18 cellular contexts compared by ENCODE assay signal in genomic region chr11:60087239-60087638, GRCh38. TPM values are rescaled to one million over a fixed set of nuclear protein-coding genes. Genes with fewer than 3 reads are reported as not detected.
DNase-seq lines count a peak whose midpoint lies in the region; ATAC-seq and TF ChIP-seq lines count a peak whose summit lies in the region.
"Had no signal": no experiment of that assay in that cellular context is flagged by ENCODE, and none has a peak within 500 bp of the region (broad histone marks: within the 10 kb centered on the region; RNA-seq: fewer than 3 reads in every experiment).

No MANE protein-coding gene starts in this region.

- intact Hi-C loops in Right ventricle myocardium inferior (cut with DNase I) = no loop called here
- intact Hi-C loops in left ventricle myocardium inferior (cut with micrococcal nuclease) = no loop called here
- intact Hi-C loops in left ventricle myocardium superior (cut with micrococcal nuclease) = no loop called here
- intact Hi-C loops in left cardiac atrium (cut with DNase I) = no loop called here

- H3K4me1 ChIP-seq in left ventricle myocardium inferior = no peaks in the 10 kb centered on the region
- H3K4me1 ChIP-seq: A549; BLaER1 treated with 17β-estradiol and CSF1 and Interleukin-3, amounts not matched to agents 10 nM and 100 nM; Caco-2 had no signal

- no peak for DNase-seq in Right ventricle myocardium inferior (ENCODE audit: missing footprints)
- DNase-seq in left ventricle myocardium inferior = no peak
- no peak for DNase-seq in left ventricle myocardium superior
- no peak for DNase-seq in left cardiac atrium
- DNase-seq: AML-193; Caco-2; Calu3; CD4-positive, alpha-beta T cell; CD8-positive, alpha-beta T cell; DMS79 treated with DMSO at 0.1 percent for 48 hours; GF-D8 had no signal

- ATAC-seq in Right ventricle myocardium inferior (peak; percentile 13), left ventricle myocardium superior (peak; percentile 30), left cardiac atrium (no peak), GM21360 (IDR thresholded peaks at IDR 0.05; ENCODE audit: unreplicated experiment) (no peak)
- ATAC-seq: A549; CD8-positive, alpha-beta T cell had no signal

- H3K4me3 ChIP-seq in left ventricle myocardium inferior = no peak overlapping the region
- H3K4me3 ChIP-seq: A549; BLaER1 treated with 17β-estradiol and CSF1 and Interleukin-3, amounts not matched to agents 10 nM and 100 nM had no signal

- H3K27me3 ChIP-seq in left ventricle myocardium inferior (ENCODE audit: low read depth) = no peaks in the 10 kb centered on the region
- H3K27me3 ChIP-seq: BLaER1 treated with 17β-estradiol and CSF1 and Interleukin-3, amounts not matched to agents 10 nM and 100 nM had no signal

- no peaks in the 10 kb centered on the region for H3K9me3 ChIP-seq in left ventricle myocardium inferior (replicated peaks)
- H3K9me3 ChIP-seq: A549; BLaER1 treated with 17β-estradiol and CSF1 and Interleukin-3, amounts not matched to agents 10 nM and 100 nM; Caco-2 had no signal

- no peak overlapping the region for H3K27ac ChIP-seq in left ventricle myocardium inferior (replicated peaks)
- H3K27ac ChIP-seq: 22Rv1; A549; BLaER1 treated with 17β-estradiol and CSF1 and Interleukin-3, amounts not matched to agents 10 nM and 100 nM; C4-2B had no signal

- H3K36me3 ChIP-seq in left ventricle myocardium inferior = no peaks in the 10 kb centered on the region
- H3K36me3 ChIP-seq: BLaER1 treated with 17β-estradiol and CSF1 and Interleukin-3, amounts not matched to agents 10 nM and 100 nM had no signal

- TF ChIP-seq CTCF in left ventricle myocardium inferior (IDR thresholded peaks at IDR 0.05; ENCODE audit: borderline replicate concordance) = no peak

RNA-seq across cellular contexts. Expression of gene MS4A2, which starts 1.2 kb away (rescaled TPM):
- 0.95 TPM for total RNA-seq in Right ventricle myocardium inferior
- total RNA-seq in left ventricle myocardium inferior = 0.41 TPM
- total RNA-seq in left ventricle myocardium superior = 0.42 TPM
- total RNA-seq in left cardiac atrium = 1 to 10 TPM in 1 of 2 donors, under 1 TPM in 1; 0.26 to 1.7 TPM
- total RNA-seq: A172; B cell; Caco-2; Calu3; CD4-positive, alpha-beta T cell; CD8-positive, alpha-beta T cell had no signal

RNA-seq across cellular contexts. Expression of gene MS4A3, which starts 30.8 kb away (rescaled TPM):
- total RNA-seq in Right ventricle myocardium inferior = not detected
- total RNA-seq in left ventricle myocardium inferior = not detected
- not detected for total RNA-seq in left ventricle myocardium superior
- not detected for total RNA-seq in left cardiac atrium
- total RNA-seq: A172; B cell; Caco-2; Calu3; CD4-positive, alpha-beta T cell; CD8-positive, alpha-beta T cell had no signal

RNA-seq across cellular contexts. Expression of gene OOSP2, which starts 47.0 kb away (rescaled TPM):
- total RNA-seq in Right ventricle myocardium inferior (not detected), left ventricle myocardium inferior (not detected), left ventricle myocardium superior (not detected), left cardiac atrium (not detected)
- total RNA-seq: A172; B cell; Caco-2; Calu3; CD4-positive, alpha-beta T cell; CD8-positive, alpha-beta T cell had no signal

Comparison
In these comparisons a context has a peak if more than half of its experiments do, and no peak if none do; other contexts are left out.
1. ATAC-seq: peak in Right ventricle myocardium inferior (single experiment) and left ventricle myocardium superior (single experiment); none in left cardiac atrium (0 of 2) and GM21360 (single experiment).